ENCODE assay signal across 9 cellular contexts in genomic region chr11:60485987-60486386, GRCh38. TPM values are rescaled to one million over a fixed set of nuclear protein-coding genes. Genes with fewer than 3 reads are reported as not detected.
DNase-seq lines count a peak whose midpoint lies in the region; ATAC-seq and TF ChIP-seq lines count a peak whose summit lies in the region.
"Had no signal": no experiment of that assay in that cellular context is flagged by ENCODE, and none has a peak within 500 bp of the region (broad histone marks: within the 10 kb centered on the region; RNA-seq: fewer than 3 reads in every experiment).

No MANE protein-coding gene starts in this region.

- H3K4me1 ChIP-seq in HAP-1: no peaks in the 10 kb centered on the region; the same call in 1 of the 2 replicates
- peaks cover 58% of the 10 kb centered on the region for H3K4me1 ChIP-seq in Karpas-422 (ENCODE audit: low read length)

- no peak overlapping the region for H3K27ac Mint-ChIP-seq in activated naive CD8-positive, alpha-beta T cell treated with anti-CD3 and anti-CD28 coated beads, Interleukin-2, amount 50 U/mL, for 24 hours
- H3K27ac Mint-ChIP-seq in activated naive CD8-positive, alpha-beta T cell treated with anti-CD3 and anti-CD28 coated beads for 36 hours: no peak overlapping the region
- no peak overlapping the region for H3K27ac Mint-ChIP-seq in nephron

- peak overlapping the region; percentile 9 for H3K4me2 ChIP-seq in Karpas-422 (ENCODE audit: low read depth, low read length, poor library complexity, severe bottlenecking)

- H3K36me3 ChIP-seq in HAP-1 (replicated peaks): no peaks in the 10 kb centered on the region
- no peaks in the 10 kb centered on the region for H3K36me3 ChIP-seq in Karpas-422 (ENCODE audit: insufficient read depth, low read length)
- no peaks in the 10 kb centered on the region for H3K36me3 ChIP-seq in WERI-Rb-1
- H3K36me3 ChIP-seq: neutrophil had no signal

- in situ Hi-C loops in HAP-1 (cut with MboI; ENCODE audit: low sequenced_read_pairs): loop anchor here (10.0 kb wide), 1 partner anchor 221 kb away; no protein-coding TSS in a partner anchor

- H3K27me3 ChIP-seq in HAP-1 (ENCODE audit: low read depth) (no peaks in the 10 kb centered on the region), Karpas-422 (ENCODE audit: low read length) (no peaks in the 10 kb centered on the region), WERI-Rb-1 (ENCODE audit: insufficient read depth, low read depth, severe bottlenecking) (peaks cover 2% of the 10 kb centered on the region)
- H3K27me3 ChIP-seq: neutrophil had no signal

- H4K20me1 ChIP-seq in Karpas-422 (ENCODE audit: insufficient read depth, low read depth, low read length): no peaks in the 10 kb centered on the region

- no peak overlapping the region for H3K9ac ChIP-seq in Karpas-422 (ENCODE audit: low read length)

- no peaks in the 10 kb centered on the region for H3K9me2 ChIP-seq in Karpas-422 (replicated peaks; ENCODE audit: insufficient read depth, low read length)

- H3K9me3 ChIP-seq in HAP-1 (no peaks in the 10 kb centered on the region), Karpas-422 (ENCODE audit: low read length) (no peaks in the 10 kb centered on the region), WERI-Rb-1 (ENCODE audit: severe bottlenecking) (no peaks in the 10 kb centered on the region)
- H3K9me3 ChIP-seq: neutrophil had no signal

- ATAC-seq in activated naive CD8-positive, alpha-beta T cell treated with anti-CD3 and anti-CD28 coated beads, Interleukin-2, amount 50 U/mL, for 24 hours: peak; percentile 71

- H3K36me3 Mint-ChIP-seq in activated naive CD8-positive, alpha-beta T cell treated with anti-CD3 and anti-CD28 coated beads, Interleukin-2, amount 50 U/mL, for 24 hours (ENCODE audit: low read depth): no peaks in the 10 kb centered on the region
- no peaks in the 10 kb centered on the region for H3K36me3 Mint-ChIP-seq in activated naive CD8-positive, alpha-beta T cell treated with anti-CD3 and anti-CD28 coated beads for 36 hours
- H3K36me3 Mint-ChIP-seq in nephron (ENCODE audit: low read depth): no peaks in the 10 kb centered on the region

- TF ChIP-seq CTCF in WERI-Rb-1 (IDR thresholded peaks at IDR 0.05; ENCODE audit: low read depth, low read length) (0 out of 2 replicates have a peak, but pooled peaks have one; percentile 26), nephron (IDR thresholded peaks at IDR 0.05; ENCODE audit: unreplicated experiment in 3 of 3) (peak; percentile 14 to 48 (median 24))

- no peak overlapping the region for H3K4me3 Mint-ChIP-seq in activated naive CD8-positive, alpha-beta T cell treated with anti-CD3 and anti-CD28 coated beads, Interleukin-2, amount 50 U/mL, for 24 hours
- H3K4me3 Mint-ChIP-seq in activated naive CD8-positive, alpha-beta T cell treated with anti-CD3 and anti-CD28 coated beads for 36 hours: no peak overlapping the region
- no peak overlapping the region for H3K4me3 Mint-ChIP-seq in nephron

- H3K27ac ChIP-seq in Karpas-422 (ENCODE audit: low read length) (peak overlapping the region; percentile 57), WERI-Rb-1 (no peak overlapping the region)
- H3K27ac ChIP-seq: neutrophil had no signal

- no peak for DNase-seq in activated naive CD8-positive, alpha-beta T cell treated with anti-CD3 and anti-CD28 coated beads, Interleukin-2, amount 50 U/mL, for 24 hours
- DNase-seq in activated naive CD8-positive, alpha-beta T cell treated with anti-CD3 and anti-CD28 coated beads for 36 hours: no peak
- DNase-seq in HAP-1 (ENCODE audit: low spot score in 2 of 2) (peak; percentile 75 to 76), Karpas-422 (peak; percentile 95), WERI-Rb-1 (peak; percentile 16), NCI-H226 (no peak), DMS79 (lab: John Stamatoyannopoulos, UW) (no peak)

- peaks cover 6% of the 10 kb centered on the region for H3K27me3 Mint-ChIP-seq in activated naive CD8-positive, alpha-beta T cell treated with anti-CD3 and anti-CD28 coated beads, Interleukin-2, amount 50 U/mL, for 24 hours
- peaks cover 4% of the 10 kb centered on the region for H3K27me3 Mint-ChIP-seq in activated naive CD8-positive, alpha-beta T cell treated with anti-CD3 and anti-CD28 coated beads for 36 hours
- H3K27me3 Mint-ChIP-seq in nephron (ENCODE audit: low read depth): no peaks in the 10 kb centered on the region

- peaks cover 13% of the 10 kb centered on the region for H3K4me1 Mint-ChIP-seq in activated naive CD8-positive, alpha-beta T cell treated with anti-CD3 and anti-CD28 coated beads, Interleukin-2, amount 50 U/mL, for 24 hours
- peaks cover 6% of the 10 kb centered on the region for H3K4me1 Mint-ChIP-seq in activated naive CD8-positive, alpha-beta T cell treated with anti-CD3 and anti-CD28 coated beads for 36 hours
- H3K4me1 Mint-ChIP-seq in nephron: no peaks in the 10 kb centered on the region

- H2AFZ ChIP-seq in Karpas-422 (ENCODE audit: low read length): peak overlapping the region; percentile 32; the same call in 1 of the 2 replicates

- no peaks in the 10 kb centered on the region for H3K9me3 Mint-ChIP-seq in activated naive CD8-positive, alpha-beta T cell treated with anti-CD3 and anti-CD28 coated beads, Interleukin-2, amount 50 U/mL, for 24 hours
- no peaks in the 10 kb centered on the region for H3K9me3 Mint-ChIP-seq in activated naive CD8-positive, alpha-beta T cell treated with anti-CD3 and anti-CD28 coated beads for 36 hours
- H3K9me3 Mint-ChIP-seq in nephron: no peaks in the 10 kb centered on the region

- no peaks in the 10 kb centered on the region for H3K79me2 ChIP-seq in Karpas-422 (ENCODE audit: low read length)

- H3K4me3 ChIP-seq in HAP-1: no peak overlapping the region
- no peak overlapping the region for H3K4me3 ChIP-seq in Karpas-422 (ENCODE audit: low read length)
- no peak overlapping the region for H3K4me3 ChIP-seq in WERI-Rb-1 (ENCODE audit: low read depth, low read length)

RNA-seq across cellular contexts. Expression of gene MS4A12, which starts 6.6 kb away (rescaled TPM):
- total RNA-seq in activated naive CD8-positive, alpha-beta T cell treated with anti-CD3 and anti-CD28 coated beads for 36 hours: not detected
- 6.3 and 8.2 TPM in 2 replicates for total RNA-seq in Karpas-422 (2014; rRNA removed; shearing (Covaris generic); ENCODE audit: low replicate concordance)

RNA-seq across cellular contexts. Expression of gene MS4A13, which starts 29.2 kb away (rescaled TPM):
- not detected for total RNA-seq in activated naive CD8-positive, alpha-beta T cell treated with anti-CD3 and anti-CD28 coated beads for 36 hours
- total RNA-seq in Karpas-422 (2014; rRNA removed; shearing (Covaris generic); ENCODE audit: low replicate concordance): 0.25 TPM in 1 of 2 replicates, not detected in the other

RNA-seq across cellular contexts. Expression of gene MS4A1, which starts 30.3 kb away (rescaled TPM):
- 1 to 10 TPM; 7.1 to 7.3 TPM for total RNA-seq in activated naive CD8-positive, alpha-beta T cell treated with anti-CD3 and anti-CD28 coated beads for 36 hours
- total RNA-seq in Karpas-422 (2014; rRNA removed; shearing (Covaris generic); ENCODE audit: low replicate concordance): 434 and 1,078 TPM in 2 replicates

RNA-seq across cellular contexts. Expression of gene MS4A5, which starts 56.6 kb away (rescaled TPM):
- total RNA-seq in activated naive CD8-positive, alpha-beta T cell treated with anti-CD3 and anti-CD28 coated beads for 36 hours: not detected
- not detected in 2 replicates for total RNA-seq in Karpas-422 (2014; rRNA removed; shearing (Covaris generic); ENCODE audit: low replicate concordance)

Comparison
In these comparisons a context has a peak if more than half of its experiments do, and no peak if none do; other contexts are left out.
1. DNase-seq: peak in HAP-1 (2 of 2), Karpas-422 (single experiment) and WERI-Rb-1 (single experiment); none in activated naive CD8-positive, alpha-beta T cell treated with anti-CD3 and anti-CD28 coated beads, Interleukin-2, amount 50 U/mL, for 24 hours (single experiment), activated naive CD8-positive, alpha-beta T cell treated with anti-CD3 and anti-CD28 coated beads for 36 hours (single experiment), NCI-H226 (single experiment) and DMS79 (single experiment).
2. RNA of gene MS4A1, which starts 30.3 kb away (total RNA-seq): 434 to 1,078 TPM in Karpas-422; 7.1 to 7.3 TPM in activated naive CD8-positive, alpha-beta T cell treated with anti-CD3 and anti-CD28 coated beads for 36 hours; every median in the first group is over 10 times any median in the second.